Comparison of ENCODE assay signal across 1 cellular context in genomic region chr6:11320914-11321549, GRCh38.
TF ChIP-seq lines count a peak whose summit lies in the region.

No MANE protein-coding gene starts in this region.

TF ChIP-seq in HepG2, 621 proteins besides CTCF, POLR2A, EP300 and RAD21 (continued from another document):
- TF ChIP-seq ZNF224 (CRISPR knock-in tag; IDR thresholded peaks at IDR 0.05) = no peak
- peak; percentile 75 for TF ChIP-seq PCBP2 (optimal IDR thresholded peaks at IDR 0.05; ENCODE audit: low read depth, low read length, poor library complexity, severe bottlenecking)
- TF ChIP-seq ZEB1 (IDR thresholded peaks at IDR 0.05; ENCODE audit: insufficient replicate concordance, low read depth) = no peak
- TF ChIP-seq ZNF281 (CRISPR knock-in tag; IDR thresholded peaks at IDR 0.05; ENCODE audit: borderline replicate concordance) = no peak
- TF ChIP-seq NR2C2 (CRISPR knock-in tag; IDR thresholded peaks at IDR 0.05; ENCODE audit: borderline replicate concordance) = no peak
- TF ChIP-seq ZNF331 (CRISPR knock-in tag; IDR thresholded peaks at IDR 0.05) = no peak
TF ChIP-seq in HepG2: peak in this region for 3.
